ENCODE assay signal across 11 cellular contexts in genomic region chrX:106751407-106751806, GRCh38. TPM values are rescaled to one million over a fixed set of nuclear protein-coding genes. Genes with fewer than 3 reads are reported as not detected.
"Had no signal": no experiment of that assay in that cellular context is flagged by ENCODE, and none has a peak within 500 bp of the region (broad histone marks: within the 10 kb centered on the region; RNA-seq: fewer than 3 reads in every experiment).

No MANE protein-coding gene starts in this region.

- H3K9ac ChIP-seq: GM23248 had no signal

- H2AFZ ChIP-seq: GM23248 had no signal

- FAIRE-seq: K562 had no signal

- H3K9me3 Mint-ChIP-seq: HFFc6 had no signal

- ATAC-seq: HCT116, K562 had no signal

- H3K4me3 Mint-ChIP-seq: HFFc6 had no signal

- H3K4me3 ChIP-seq: GM23248, HAP-1, K562 had no signal

- H3K4me1 ChIP-seq: HAP-1 had no signal

- H3K27ac ChIP-seq: GM23248, HL-60 had no signal

- H3K36me3 ChIP-seq: HAP-1 had no signal

- H3K27ac Mint-ChIP-seq: HFFc6 had no signal

- DNase-seq: GM23248, GOT3, H7, HFFc6, IMR-90, KG1 had no signal

RNA-seq across cellular contexts. Expression of gene RNF128, which starts 24.9 kb away (rescaled TPM):
- total RNA-seq: H4 had no signal
- polyA plus RNA-seq: K562 had no signal
